17 cellular contexts compared by ENCODE assay signal in the genomic region with DNA sequence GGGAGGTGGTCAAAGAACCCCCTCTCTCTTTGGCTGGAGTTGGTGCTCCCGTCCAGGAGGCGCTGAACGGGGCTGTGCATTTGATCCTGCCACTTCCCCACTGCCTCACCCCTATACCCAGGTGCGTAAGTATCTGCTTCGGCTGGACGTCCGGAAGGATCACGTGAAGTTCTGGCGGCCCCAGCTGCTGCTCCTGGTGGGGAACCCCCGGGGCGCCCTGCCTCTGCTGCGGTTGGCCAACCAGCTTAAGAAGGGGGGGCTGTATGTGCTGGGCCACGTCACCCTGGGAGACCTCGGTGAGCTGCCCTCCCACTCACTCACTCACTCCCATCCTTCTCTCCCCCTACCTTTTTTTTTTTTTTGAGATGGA. TPM values are rescaled to one million over a fixed set of nuclear protein-coding genes. Genes with fewer than 3 reads are reported as not detected.
DNase-seq lines count a peak whose midpoint lies in the region; ATAC-seq and TF ChIP-seq lines count a peak whose summit lies in the region.
"Had no signal": no experiment of that assay in that cellular context is flagged by ENCODE, and none has a peak within 500 bp of the region (broad histone marks: within the 10 kb centered on the region; RNA-seq: fewer than 3 reads in every experiment).

No MANE protein-coding gene starts in this region.

- DNase-seq in GM03348 (ENCODE audit: low spot score) (peak; percentile 1), neuronal stem cell (ENCODE audit: low spot score) (no peak), colonic mucosa (no peak), PC-3 (no peak)
- DNase-seq: Caco-2; CD4-positive, CD25-positive, alpha-beta regulatory T cell; CD8-positive, alpha-beta T cell; DMS153; DND-41; EL; GDM1; GOT3 had no signal

- peak overlapping the region; percentile 12 for H2BK5ac ChIP-seq in neuronal stem cell (ENCODE audit: low read length)

- H2AK5ac ChIP-seq in neuronal stem cell (ENCODE audit: low read depth, low read length), result no peak overlapping the region

- H4K8ac ChIP-seq in neuronal stem cell (ENCODE audit: low read depth, low read length), result no peak overlapping the region

- BruUV-seq in PC-3 (replicated peaks; lab: Mats Ljungman, UMichigan), result no TSS peak

- peaks cover 15% of the 10 kb centered on the region for H3K36me3 ChIP-seq in OCI-LY3 (replicated peaks; ENCODE audit: low read depth, low read length)
- H3K36me3 ChIP-seq in neuronal stem cell (replicated peaks in 1 of 2; ENCODE audit: control insufficient read depth in 2 of 2, insufficient read depth in 2 of 2, low read length in 2 of 2), result peaks cover 9 to 14% of the 10 kb centered on the region in 2 donors
- H3K36me3 ChIP-seq in colonic mucosa, result no peaks in the 10 kb centered on the region
- peaks cover 15% of the 10 kb centered on the region for H3K36me3 ChIP-seq in PC-3 (ENCODE audit: low read depth, low read length)
- H3K36me3 ChIP-seq: HAP-1 had no signal

- no peaks in the 10 kb centered on the region for H3K9me2 ChIP-seq in PC-3 (replicated peaks; ENCODE audit: low read length)

- no peaks in the 10 kb centered on the region for H3F3A ChIP-seq in PC-3 (ENCODE audit: low read length, unreplicated experiment)

- peak overlapping the region; percentile 95 for H3K4me2 ChIP-seq in OCI-LY3 (ENCODE audit: low read length)
- no peak overlapping the region for H3K4me2 ChIP-seq in neuronal stem cell (ENCODE audit: insufficient read depth, low read length, poor library complexity, severe bottlenecking)
- H3K4me2 ChIP-seq in PC-3 (ENCODE audit: low read length), result no peak overlapping the region

- H3K4me1 ChIP-seq in OCI-LY3 (ENCODE audit: low read length), result peaks cover 21% of the 10 kb centered on the region
- peaks cover 2% of the 10 kb centered on the region in 2 donors for H3K4me1 ChIP-seq in neuronal stem cell (ENCODE audit: control insufficient read depth in 2 of 2, insufficient read depth in 1 of 2, low read depth in 1 of 2, low read length in 2 of 2)
- H3K4me1 ChIP-seq in colonic mucosa, result peaks cover 3% of the 10 kb centered on the region
- H3K4me1 ChIP-seq in PC-3 (ENCODE audit: insufficient read depth, low read length), result peaks cover 21% of the 10 kb centered on the region

- H2AFZ ChIP-seq in OCI-LY3 (ENCODE audit: low read depth, low read length) (no peak overlapping the region; the same call in 1 of the 2 replicates), neuronal stem cell (ENCODE audit: low read length) (no peak overlapping the region), PC-3 (ENCODE audit: low read length) (no peak overlapping the region)

- ATAC-seq in HG02981 (IDR thresholded peaks at IDR 0.05; ENCODE audit: unreplicated experiment) (no peak), PC-3 (no peak)
- ATAC-seq: CD8-positive, alpha-beta T cell had no signal

- no peak overlapping the region for H4K91ac ChIP-seq in neuronal stem cell (ENCODE audit: low read depth, low read length, poor library complexity)

- peak overlapping the region; percentile 70 for H3K4me3 ChIP-seq in OCI-LY3 (ENCODE audit: low read length)
- H3K4me3 ChIP-seq in neuronal stem cell (ENCODE audit: low read length in 2 of 2), result no peak overlapping the region
- H3K4me3 ChIP-seq in colonic mucosa, result no peak overlapping the region
- H3K4me3 ChIP-seq in PC-3 (ENCODE audit: low read length), result no peak overlapping the region
- H3K4me3 ChIP-seq: BLaER1, HAP-1 had no signal

- H3K27ac ChIP-seq in OCI-LY3 (ENCODE audit: low read length) (peak overlapping the region; percentile 68), neuronal stem cell (replicated peaks; ENCODE audit: low read length) (no peak overlapping the region), colonic mucosa (no peak overlapping the region), PC-3 (ENCODE audit: low read length) (no peak overlapping the region)
- H3K27ac ChIP-seq: BLaER1, C4-2B had no signal

- no peak overlapping the region for H2BK15ac ChIP-seq in neuronal stem cell (ENCODE audit: low read length)

- H3K9me3 ChIP-seq in OCI-LY3 (ENCODE audit: insufficient read depth, low read length), result no peaks in the 10 kb centered on the region
- H3K9me3 ChIP-seq in neuronal stem cell (replicated peaks in 1 of 2; ENCODE audit: control insufficient read depth in 2 of 2, insufficient read depth in 1 of 2, low read depth in 1 of 2, low read length in 2 of 2), result no peaks in the 10 kb centered on the region
- no peaks in the 10 kb centered on the region for H3K9me3 ChIP-seq in colonic mucosa
- no peaks in the 10 kb centered on the region for H3K9me3 ChIP-seq in PC-3 (ENCODE audit: low read length)
- H3K9me3 ChIP-seq: BLaER1, Caco-2, HAP-1 had no signal

- TF ChIP-seq CTCF in OCI-LY3 (IDR thresholded peaks at IDR 0.05; ENCODE audit: low read depth, low read length), result no peak
- no peak for TF ChIP-seq CTCF in colonic mucosa (IDR thresholded peaks at IDR 0.05)
- TF ChIP-seq CTCF in PC-3 (conservative IDR thresholded peaks at IDR 0.05; ENCODE audit: low read depth, low read length), result no peak

- H2BK12ac ChIP-seq in neuronal stem cell (ENCODE audit: low read length), result no peak overlapping the region

- H3K27me3 ChIP-seq in OCI-LY3 (ENCODE audit: low read depth, low read length), result no peaks in the 10 kb centered on the region
- no peaks in the 10 kb centered on the region for H3K27me3 ChIP-seq in neuronal stem cell (ENCODE audit: control insufficient read depth in 3 of 3, insufficient read depth in 3 of 3, low read depth in 1 of 3, low read length in 3 of 3)
- no peaks in the 10 kb centered on the region for H3K27me3 ChIP-seq in colonic mucosa
- no peaks in the 10 kb centered on the region for H3K27me3 ChIP-seq in PC-3 (ENCODE audit: low read length)
- H3K27me3 ChIP-seq: BLaER1 had no signal

- no peak overlapping the region for H2BK120ac ChIP-seq in neuronal stem cell (ENCODE audit: low read depth, low read length)

- H3K9ac ChIP-seq in OCI-LY3 (ENCODE audit: low read length) (peak overlapping the region; percentile 67), neuronal stem cell (ENCODE audit: low read depth, low read length, poor library complexity) (no peak overlapping the region), colonic mucosa (ENCODE audit: low read depth in 2 of 2, low read length in 2 of 2) (no peak overlapping the region), PC-3 (ENCODE audit: low read length) (no peak overlapping the region)
- H3K9ac ChIP-seq: BLaER1 had no signal

- CTCF ChIA-PET in PC-3 (lab: Charles Lee), result no interaction called here

- H3K79me2 ChIP-seq in OCI-LY3 (ENCODE audit: low read length), result peaks cover 7% of the 10 kb centered on the region
- no peaks in the 10 kb centered on the region for H3K79me2 ChIP-seq in PC-3 (ENCODE audit: low read length)

- POLR2A ChIA-PET in PC-3 (lab: Charles Lee; ENCODE audit: unreplicated experiment), result no interaction called here

- H3K18ac ChIP-seq in neuronal stem cell (ENCODE audit: low read length), result no peak overlapping the region

- H3K23ac ChIP-seq in neuronal stem cell (ENCODE audit: low read depth, low read length, poor library complexity), result peak overlapping the region; percentile 55

- peaks cover 4% of the 10 kb centered on the region for H3K79me1 ChIP-seq in neuronal stem cell (ENCODE audit: low read depth, low read length)

- WGBS in neuronal stem cell (ENCODE audit: extremely low coverage in 2 of 2, insufficient read length in 2 of 2, insufficient replicate concordance in 1 of 2), 2 donors, result no CpG with 5 or more reads among the region's 14 CpGs

- H3K4ac ChIP-seq in neuronal stem cell (ENCODE audit: low read length), result no peak overlapping the region

- H3K14ac ChIP-seq in neuronal stem cell (ENCODE audit: low read length), result no peak overlapping the region

- intact Hi-C loops in colonic mucosa (cut with DNase I), result no loop called here
- intact Hi-C loops in PC-3 (cut with micrococcal nuclease), result no loop called here

- H4K20me1 ChIP-seq in OCI-LY3 (ENCODE audit: insufficient read depth, low read length) (no peaks in the 10 kb centered on the region), PC-3 (ENCODE audit: low read length) (no peaks in the 10 kb centered on the region)

RNA-seq across cellular contexts. Expression of a gene that starts 5.6 kb away (rescaled TPM):
- polyA plus RNA-seq in neuronal stem cell (2013, experiment 1 of 2), result 34.6 TPM
- 35.8 TPM for polyA plus RNA-seq in neuronal stem cell (2013, experiment 2 of 2)
- 10 to 100 TPM; 34.8 to 40.2 TPM for total RNA-seq in colonic mucosa
- total RNA-seq in PC-3 (2014; rRNA removed), result 11.3 and 14.6 TPM in 2 replicates

RNA-seq across cellular contexts. Expression of a gene that starts 9.1 kb away (rescaled TPM):
- polyA plus RNA-seq in neuronal stem cell (2013, experiment 1 of 2), result 11.0 TPM
- polyA plus RNA-seq in neuronal stem cell (2013, experiment 2 of 2), result 9.5 TPM
- total RNA-seq in colonic mucosa (10 to 100 TPM; 24.1 to 35.9 TPM), PC-3 (2014; rRNA removed) (25.9 and 31.2 TPM in 2 replicates)

RNA-seq across cellular contexts. Expression of a gene that starts 13.3 kb away (rescaled TPM):
- 97.6 TPM for polyA plus RNA-seq in neuronal stem cell (2013, experiment 1 of 2)
- polyA plus RNA-seq in neuronal stem cell (2013, experiment 2 of 2), result 99.4 TPM
- 100 to 1,000 TPM; 114 to 204 TPM for total RNA-seq in colonic mucosa
- 177 and 268 TPM in 2 replicates for total RNA-seq in PC-3 (2014; rRNA removed)

RNA-seq across cellular contexts. Expression of a gene that starts 27.9 kb away (rescaled TPM):
- 1.1 TPM for polyA plus RNA-seq in neuronal stem cell (2013, experiment 1 of 2)
- polyA plus RNA-seq in neuronal stem cell (2013, experiment 2 of 2), result 1.0 TPM
- total RNA-seq in colonic mucosa (1 to 10 TPM; 2.1 to 4.4 TPM), PC-3 (2014; rRNA removed) (10.5 and 14.6 TPM in 2 replicates)

RNA-seq across cellular contexts. Expression of a gene that starts 34.1 kb away (rescaled TPM):
- 2.0 TPM for polyA plus RNA-seq in neuronal stem cell (2013, experiment 1 of 2)
- 2.0 TPM for polyA plus RNA-seq in neuronal stem cell (2013, experiment 2 of 2)
- 10 to 100 TPM in 1 of 2 donors, 1 to 10 TPM in 1; 5.3 to 11.7 TPM for total RNA-seq in colonic mucosa
- total RNA-seq in PC-3 (2014; rRNA removed), result 0.40 and 1.3 TPM in 2 replicates
- polyA plus RNA-seq: CD4-positive, CD25-positive, alpha-beta regulatory T cell had no signal
